24 cellular contexts compared by ENCODE assay signal in genomic region chr1:174556392-174556791, GRCh38.
"Had no signal": no experiment of that assay in that cellular context is flagged by ENCODE, and none has a peak within 500 bp of the region (broad histone marks: within the 10 kb centered on the region; RNA-seq: fewer than 3 reads in every experiment).

No MANE protein-coding gene starts in this region.

- H3K9me3 ChIP-seq: stomach had no signal

- H3K27ac ChIP-seq: brain microvascular endothelial cell, heart right ventricle, stomach, suprapubic skin, tibial nerve, VCaP had no signal

- H3K27ac Mint-ChIP-seq: activated CD4-positive, alpha-beta memory T cell treated with anti-CD3 and anti-CD28 coated beads, Interleukin-2, amount 10 ng/mL, durations not matched to agents 7 days and 5 days; activated CD4-positive, alpha-beta T cell treated with anti-CD3 and anti-CD28 coated beads, Interleukin-2, amount 10 ng/mL, durations not matched to agents 24 days and 14 days; activated naive CD8-positive, alpha-beta T cell treated with anti-CD3 and anti-CD28 coated beads, Interleukin-2, amount 50 U/mL, for 24 hours; activated T-cell treated with anti-CD3 and anti-CD28 coated beads, Interleukin-2, amount 50 U/mL, for 72 hours; naive thymus-derived CD4-positive, alpha-beta T cell; stimulated activated memory B cell treated with anti-CD40 and anti-IgM and Interleukin-4, amounts not matched to agents 10 μg/mL and 1 μg/mL and 100 μg/mL, for 72 hours had no signal

- H3K4me1 ChIP-seq: stomach, suprapubic skin, tibial nerve had no signal

- H3K4me1 Mint-ChIP-seq: activated CD4-positive, alpha-beta memory T cell treated with anti-CD3 and anti-CD28 coated beads, Interleukin-2, amount 10 ng/mL, durations not matched to agents 7 days and 5 days; activated CD4-positive, alpha-beta T cell treated with anti-CD3 and anti-CD28 coated beads, Interleukin-2, amount 10 ng/mL, durations not matched to agents 24 days and 14 days; activated naive CD8-positive, alpha-beta T cell treated with anti-CD3 and anti-CD28 coated beads, Interleukin-2, amount 50 U/mL, for 24 hours had no signal

- H3K36me3 ChIP-seq: brain microvascular endothelial cell, heart right ventricle, stomach, suprapubic skin, tibial nerve had no signal

- H3K4me3 Mint-ChIP-seq: activated CD4-positive, alpha-beta memory T cell treated with anti-CD3 and anti-CD28 coated beads, Interleukin-2, amount 10 ng/mL, durations not matched to agents 7 days and 5 days; activated CD4-positive, alpha-beta T cell treated with anti-CD3 and anti-CD28 coated beads, Interleukin-2, amount 10 ng/mL, durations not matched to agents 24 days and 14 days; activated naive CD8-positive, alpha-beta T cell treated with anti-CD3 and anti-CD28 coated beads, Interleukin-2, amount 50 U/mL, for 24 hours; activated T-cell treated with anti-CD3 and anti-CD28 coated beads, Interleukin-2, amount 50 U/mL, for 72 hours; naive thymus-derived CD4-positive, alpha-beta T cell; neural crest cell; stimulated activated memory B cell treated with anti-CD40 and anti-IgM and Interleukin-4, amounts not matched to agents 10 μg/mL and 1 μg/mL and 100 μg/mL, for 72 hours had no signal

- H3K27me3 Mint-ChIP-seq: activated CD4-positive, alpha-beta memory T cell treated with anti-CD3 and anti-CD28 coated beads, Interleukin-2, amount 10 ng/mL, durations not matched to agents 7 days and 5 days; activated CD4-positive, alpha-beta T cell treated with anti-CD3 and anti-CD28 coated beads, Interleukin-2, amount 10 ng/mL, durations not matched to agents 24 days and 14 days; activated naive CD8-positive, alpha-beta T cell treated with anti-CD3 and anti-CD28 coated beads, Interleukin-2, amount 50 U/mL, for 24 hours; naive thymus-derived CD4-positive, alpha-beta T cell; stimulated activated memory B cell treated with anti-CD40 and anti-IgM and Interleukin-4, amounts not matched to agents 10 μg/mL and 1 μg/mL and 100 μg/mL, for 72 hours had no signal

- H3K27me3 ChIP-seq: brain microvascular endothelial cell, heart right ventricle, stomach, suprapubic skin, tibial nerve had no signal

- H3K4me3 ChIP-seq: heart right ventricle, lung, smooth muscle cell, stomach, suprapubic skin, tibial nerve had no signal

- DNase-seq: activated CD4-positive, alpha-beta memory T cell treated with anti-CD3 and anti-CD28 coated beads, Interleukin-2, amount 10 ng/mL, durations not matched to agents 7 days and 5 days; activated CD4-positive, alpha-beta T cell treated with anti-CD3 and anti-CD28 coated beads, Interleukin-2, amount 10 ng/mL, durations not matched to agents 24 days and 14 days; activated effector memory CD4-positive, alpha-beta T cell treated with anti-CD3 and anti-CD28 coated beads, Interleukin-2, amount 50 U/mL, for 16 hours; activated naive CD4-positive, alpha-beta T cell treated with anti-CD3 and anti-CD28 coated beads, Interleukin-2, amount 50 U/mL, for 16 hours; activated naive CD8-positive, alpha-beta T cell treated with anti-CD3 and anti-CD28 coated beads, Interleukin-2, amount 50 U/mL, for 24 hours; activated T-cell treated with anti-CD3 and anti-CD28 coated beads, Interleukin-2, amount 50 U/mL, for 72 hours; anterior cingulate cortex; brain microvascular endothelial cell; caudate nucleus; dermis blood vessel endothelial cell; effector CD8-positive, alpha-beta T cell; erythroblast; heart right ventricle; naive thymus-derived CD4-positive, alpha-beta T cell; posterior cingulate gyrus; stimulated activated CD4-positive, alpha-beta T cell treated with anti-CD3 and anti-CD28 coated beads, Interleukin-15, amount 100 ng/mL, for 24 hours; stomach had no signal

- H3K4me2 ChIP-seq: smooth muscle cell had no signal
